In the genomic region with DNA sequence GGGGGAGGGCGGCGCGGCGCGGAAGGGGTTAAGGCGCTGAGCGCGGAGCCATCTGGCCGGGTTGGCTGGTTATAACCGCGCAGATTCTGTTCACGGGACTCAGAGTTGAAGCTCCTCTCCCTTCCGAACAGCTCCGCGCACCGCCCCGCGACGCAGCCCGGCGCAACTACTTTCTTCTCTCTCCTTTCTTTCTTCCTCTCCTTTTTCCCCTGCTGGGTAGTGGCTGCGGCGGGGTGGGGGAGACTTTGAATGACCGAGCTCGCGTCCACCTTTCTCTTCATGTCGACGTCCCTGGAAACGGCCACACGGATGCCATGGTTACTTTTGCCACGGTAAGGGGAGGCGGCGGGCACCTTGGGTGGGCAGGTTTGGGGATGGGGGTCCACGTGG, we compare ENCODE assay signal across 10 cellular contexts. TPM values are rescaled to one million over a fixed set of nuclear protein-coding genes. Genes with fewer than 3 reads are reported as not detected.
DNase-seq lines count a peak whose midpoint lies in the region; ATAC-seq lines count a peak whose summit lies in the region.
"Had no signal": no experiment of that assay in that cellular context is flagged by ENCODE, and none has a peak within 500 bp of the region (broad histone marks: within the 10 kb centered on the region; RNA-seq: fewer than 3 reads in every experiment).

NTF3 (plus strand) TSS at position 98 of the 390 bp plus-strand sequence; CDS start at position 315, 217 bp downstream.

- H3K4me1 ChIP-seq in SJCRH30 = peaks cover 16% of the 10 kb centered on the region
- H3K4me1 ChIP-seq in rectal smooth muscle tissue (ENCODE audit: control insufficient read depth, insufficient read depth, low read length) = no peaks in the 10 kb centered on the region
- H3K4me1 ChIP-seq: BLaER1 had no signal

- intact Hi-C loops in Right ventricle myocardium superior (cut with DNase I) = loop anchor here (10.0 kb wide), 1 partner anchor 213 kb away; no protein-coding TSS in a partner anchor

- H3K27ac ChIP-seq in SJCRH30 (peak within 1 kb of the TSS; percentile 77), rectal smooth muscle tissue (ENCODE audit: low read depth, low read length) (no peak within 1 kb of the TSS)
- H3K27ac ChIP-seq: BLaER1, SK-N-MC had no signal

- peak; percentile 64 for ATAC-seq in Right ventricle myocardium superior (ENCODE audit: poor library complexity)
- ATAC-seq in HG03520 (IDR thresholded peaks at IDR 0.05; ENCODE audit: unreplicated experiment) = no peak
- ATAC-seq in GM18498 (IDR thresholded peaks at IDR 0.05; ENCODE audit: unreplicated experiment) = no peak

- DNase-seq in NCI-H1694 treated with DMSO at 0.1 percent for 48 hours (lab: John Stamatoyannopoulos, UW) = peak; percentile 31
- DNase-seq in NCI-H1694 (lab: John Stamatoyannopoulos, UW) = no peak
- DNase-seq in SJCRH30 = peak; percentile 71 to 79
- peak; percentile 58 for DNase-seq in Right ventricle myocardium superior
- DNase-seq in pons (ENCODE audit: low spot score) = no peak

- H3K27me3 ChIP-seq in SJCRH30 (no peaks in the 10 kb centered on the region), rectal smooth muscle tissue (ENCODE audit: control insufficient read depth, insufficient read depth, low read length) (peaks cover 20% of the 10 kb centered on the region)

- no peaks in the 10 kb centered on the region for H3K9me3 ChIP-seq in SJCRH30 (replicated peaks)

- no peak within 1 kb of the TSS for H3K9ac ChIP-seq in rectal smooth muscle tissue (ENCODE audit: low read length)
- H3K9ac ChIP-seq: BLaER1 had no signal

- H3K36me3 ChIP-seq in SJCRH30 = no peaks in the 10 kb centered on the region; the same call in 1 of the 2 replicates
- H3K36me3 ChIP-seq in rectal smooth muscle tissue (ENCODE audit: control insufficient read depth, insufficient read depth, low read length) = no peaks in the 10 kb centered on the region
- H3K36me3 ChIP-seq: BLaER1 had no signal

- H3K4me3 ChIP-seq in SJCRH30 (peak within 1 kb of the TSS; percentile 90), rectal smooth muscle tissue (ENCODE audit: low read length) (peak within 1 kb of the TSS; percentile 54)
- H3K4me3 ChIP-seq: BLaER1, SK-N-MC had no signal

RNA-seq across cellular contexts. Expression of gene NTF3, which starts in this region (rescaled TPM):
- 15.5 and 16.9 TPM in 2 replicates for total RNA-seq in SJCRH30 (2014; rRNA removed; shearing (Covaris generic))
- total RNA-seq in Right ventricle myocardium superior = 1.1 TPM

Comparison
In these comparisons a context has a peak if more than half of its experiments do, and no peak if none do; other contexts are left out.
1. DNase-seq: peak in NCI-H1694 treated with DMSO at 0.1 percent for 48 hours (single experiment), SJCRH30 (2 of 2) and Right ventricle myocardium superior (single experiment); none in NCI-H1694 (single experiment) and pons (single experiment).